In the genomic region with DNA sequence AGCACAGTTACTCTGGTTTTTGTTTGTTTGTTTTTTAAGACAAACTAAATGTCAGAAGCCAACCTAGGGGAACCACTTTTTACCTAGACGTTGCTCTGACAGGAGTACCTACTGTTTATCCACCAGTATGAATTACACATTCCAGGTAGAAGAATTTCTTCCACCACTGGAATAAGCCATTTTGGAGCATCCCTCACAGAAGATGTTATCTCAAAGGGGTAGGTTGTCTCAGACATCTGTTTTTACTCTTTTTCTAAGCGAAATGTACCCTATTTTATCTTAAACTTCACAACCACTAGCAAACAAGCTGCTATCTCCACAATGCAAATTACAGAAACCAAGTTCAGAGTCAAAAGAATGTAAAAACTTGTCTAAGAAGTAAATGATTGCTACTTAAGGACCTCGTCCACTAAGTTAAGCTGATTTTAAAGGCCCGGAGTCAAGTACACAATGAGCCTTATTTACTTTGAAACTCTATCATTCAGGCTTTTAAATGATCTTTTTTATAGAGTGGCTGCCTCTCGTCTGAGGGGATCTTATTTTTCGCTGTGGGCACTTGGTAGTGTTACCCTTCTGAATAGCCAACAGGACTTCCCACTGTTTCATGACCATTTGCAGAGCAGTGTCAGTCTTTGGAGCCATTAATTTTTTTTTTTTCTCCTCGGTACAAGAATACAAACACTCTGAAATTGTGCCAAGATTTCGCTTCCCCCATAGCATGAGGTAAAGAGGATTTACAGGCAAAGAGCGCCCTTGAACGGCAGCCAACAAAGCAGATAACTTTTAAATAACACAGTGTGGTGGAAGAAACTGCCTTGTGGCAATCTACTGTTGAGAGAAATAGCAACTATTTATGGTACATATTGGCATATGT, we compare ENCODE assay signal across 11 cellular contexts. TPM values are rescaled to one million over a fixed set of nuclear protein-coding genes. Genes with fewer than 3 reads are reported as not detected.
DNase-seq lines count a peak whose midpoint lies in the region; ATAC-seq and TF ChIP-seq lines count a peak whose summit lies in the region.
"Had no signal": no experiment of that assay in that cellular context is flagged by ENCODE, and none has a peak within 500 bp of the region (broad histone marks: within the 10 kb centered on the region; RNA-seq: fewer than 3 reads in every experiment).

No MANE protein-coding gene starts in this region.

- ATAC-seq in HG03520 (IDR thresholded peaks at IDR 0.05; ENCODE audit: unreplicated experiment), result no peak

- CTCF ChIA-PET in activated CD4-positive, alpha-beta memory T cell treated with anti-CD3 and anti-CD28 coated beads, Interleukin-2, amount 10 ng/mL, durations not matched to agents 7 days and 5 days (lab: Charles Lee), result no interaction called here

- TF ChIP-seq CTCF in choroid plexus epithelial cell (conservative IDR thresholded peaks at IDR 0.05; ENCODE audit: low read depth, low read length), result peak; percentile 6

- no peak overlapping the region for H3K4me3 Mint-ChIP-seq in activated CD4-positive, alpha-beta memory T cell treated with anti-CD3 and anti-CD28 coated beads, Interleukin-2, amount 10 ng/mL, durations not matched to agents 7 days and 5 days
- H3K4me3 Mint-ChIP-seq: memory B cell had no signal

- H3K27me3 Mint-ChIP-seq in activated CD4-positive, alpha-beta memory T cell treated with anti-CD3 and anti-CD28 coated beads, Interleukin-2, amount 10 ng/mL, durations not matched to agents 7 days and 5 days, result no peaks in the 10 kb centered on the region

- peaks cover 10% of the 10 kb centered on the region for H3K9me3 Mint-ChIP-seq in activated CD4-positive, alpha-beta memory T cell treated with anti-CD3 and anti-CD28 coated beads, Interleukin-2, amount 10 ng/mL, durations not matched to agents 7 days and 5 days

- no peak overlapping the region for H3K4me3 ChIP-seq in choroid plexus epithelial cell (ENCODE audit: low read depth, low read length)

- no peaks in the 10 kb centered on the region for H3K4me1 Mint-ChIP-seq in activated CD4-positive, alpha-beta memory T cell treated with anti-CD3 and anti-CD28 coated beads, Interleukin-2, amount 10 ng/mL, durations not matched to agents 7 days and 5 days
- H3K4me1 Mint-ChIP-seq: memory B cell had no signal

- DNase-seq in NCI-H1092 (lab: John Stamatoyannopoulos, UW), result peak; percentile 79
- DNase-seq in NCI-H524 treated with DMSO at 0.1 percent for 48 hours (lab: John Stamatoyannopoulos, UW), result peak; percentile 4
- DNase-seq in choroid plexus epithelial cell (ENCODE audit: low read depth), result peak; percentile 88
- DNase-seq in renal cortical epithelial cell (ENCODE audit: low read depth), result peak; percentile 36
- no peak for DNase-seq in stimulated activated CD4-positive, alpha-beta T cell treated with anti-CD3 and anti-CD28 coated beads, Interleukin-12 subunit alpha, Interleukin-12 subunit beta, amount 100 ng/mL, for 4 hours
- DNase-seq in GDM1 (lab: John Stamatoyannopoulos, UW), result no peak
- no peak for DNase-seq in activated CD4-positive, alpha-beta memory T cell treated with anti-CD3 and anti-CD28 coated beads, Interleukin-2, amount 10 ng/mL, durations not matched to agents 7 days and 5 days
- DNase-seq: effector CD4-positive, alpha-beta T cell; Right ventricle myocardium superior had no signal

- no peak overlapping the region for H3K27ac Mint-ChIP-seq in activated CD4-positive, alpha-beta memory T cell treated with anti-CD3 and anti-CD28 coated beads, Interleukin-2, amount 10 ng/mL, durations not matched to agents 7 days and 5 days
- H3K27ac Mint-ChIP-seq: memory B cell had no signal

- H3K36me3 Mint-ChIP-seq in activated CD4-positive, alpha-beta memory T cell treated with anti-CD3 and anti-CD28 coated beads, Interleukin-2, amount 10 ng/mL, durations not matched to agents 7 days and 5 days (ENCODE audit: low read depth), result no peaks in the 10 kb centered on the region

- POLR2A ChIA-PET in activated CD4-positive, alpha-beta memory T cell treated with anti-CD3 and anti-CD28 coated beads, Interleukin-2, amount 10 ng/mL, durations not matched to agents 7 days and 5 days (lab: Charles Lee), result no interaction called here

RNA-seq across cellular contexts. Expression of a gene that starts 15.7 kb away (rescaled TPM):
- total RNA-seq in renal cortical epithelial cell, result 1.1 and 1.4 TPM in 2 replicates
- not detected for total RNA-seq in activated CD4-positive, alpha-beta memory T cell treated with anti-CD3 and anti-CD28 coated beads, Interleukin-2, amount 10 ng/mL, durations not matched to agents 7 days and 5 days
- total RNA-seq: Right ventricle myocardium superior had no signal

Comparison
In these comparisons a context has a peak if more than half of its experiments do, and no peak if none do; other contexts are left out.
1. DNase-seq: peak in NCI-H1092 (single experiment), NCI-H524 treated with DMSO at 0.1 percent for 48 hours (single experiment), choroid plexus epithelial cell (single experiment) and renal cortical epithelial cell (single experiment); none in stimulated activated CD4-positive, alpha-beta T cell treated with anti-CD3 and anti-CD28 coated beads, Interleukin-12 subunit alpha, Interleukin-12 subunit beta, amount 100 ng/mL, for 4 hours (single experiment), GDM1 (single experiment) and activated CD4-positive, alpha-beta memory T cell treated with anti-CD3 and anti-CD28 coated beads, Interleukin-2, amount 10 ng/mL, durations not matched to agents 7 days and 5 days (single experiment).